In genomic region chr7:123748734-123749536, GRCh38 we compare ENCODE assay signal across 8 cellular contexts. TPM values are rescaled to one million over a fixed set of nuclear protein-coding genes. Genes with fewer than 3 reads are reported as not detected.
DNase-seq lines count a peak whose midpoint lies in the region; ATAC-seq and TF ChIP-seq lines count a peak whose summit lies in the region.

TSS of gene WASL (minus strand) at chr7:123749003. CDS start at chr7:123748734, 269 bp downstream.

- no peaks in the 10 kb centered on the region for H3K36me3 Mint-ChIP-seq in naive B cell
- H3K36me3 Mint-ChIP-seq in stimulated activated effector memory CD8-positive, alpha-beta T cell treated with anti-CD3 and anti-CD28 coated beads, Interleukin-12 subunit alpha, Interleukin-12 subunit beta, amount 100 ng/mL, for 72 hours = peaks cover 28% of the 10 kb centered on the region

- no peaks in the 10 kb centered on the region for H3K27me3 ChIP-seq in Panc1 (ENCODE audit: control insufficient read depth, insufficient read depth, low read length)

- H3K27me3 Mint-ChIP-seq in naive B cell = no peaks in the 10 kb centered on the region

- peaks cover 40 to 50% (median 48%) of the 10 kb centered on the region in 3 donors for H3K4me1 Mint-ChIP-seq in naive B cell
- H3K4me1 Mint-ChIP-seq in stimulated activated effector memory CD8-positive, alpha-beta T cell treated with anti-CD3 and anti-CD28 coated beads, Interleukin-12 subunit alpha, Interleukin-12 subunit beta, amount 100 ng/mL, for 72 hours = peaks cover 48% of the 10 kb centered on the region

- no peaks in the 10 kb centered on the region for H3K9me3 ChIP-seq in Panc1 (ENCODE audit: control insufficient read depth, insufficient read depth, low read depth, low read length)

- no peaks in the 10 kb centered on the region for H3K9me3 Mint-ChIP-seq in naive B cell
- no peaks in the 10 kb centered on the region for H3K9me3 Mint-ChIP-seq in stimulated activated effector memory CD8-positive, alpha-beta T cell treated with anti-CD3 and anti-CD28 coated beads, Interleukin-12 subunit alpha, Interleukin-12 subunit beta, amount 100 ng/mL, for 72 hours

- intact Hi-C loops in Panc1 (cut with micrococcal nuclease; ENCODE audit: unreplicated experiment) = no loop called here

- peaks cover 4% of the 10 kb centered on the region; the same call in 1 of the 2 replicates for H3K36me3 ChIP-seq in Panc1 (ENCODE audit: control insufficient read depth, insufficient read depth, low read length)

- BruUV-seq in Panc1 (replicated peaks; lab: Mats Ljungman, UMichigan) = no TSS peak

- peak within 1 kb of the TSS; percentile 97 for H3K27ac ChIP-seq in Panc1 (ENCODE audit: low read length)

- peak; percentile 78 for ATAC-seq in GM21723 (IDR thresholded peaks at IDR 0.05; ENCODE audit: unreplicated experiment)
- ATAC-seq in Panc1 = peak; percentile 94
- ATAC-seq in naive B cell (ENCODE audit: low read depth in 2 of 2) = peak; percentile 81
- peak; percentile 88 for ATAC-seq in stimulated activated effector memory CD8-positive, alpha-beta T cell treated with anti-CD3 and anti-CD28 coated beads, Interleukin-12 subunit alpha, Interleukin-12 subunit beta, amount 100 ng/mL, for 72 hours

- DNase-seq in DMS79 (lab: John Stamatoyannopoulos, UW) = peak; percentile 74
- DNase-seq in KBM-7 = peak; percentile 93
- no peak for DNase-seq in Panc1 (ENCODE audit: low read depth, low spot score)
- DNase-seq in activated T-helper 1 cell treated with anti-CD3 and anti-CD28 coated beads, Interleukin-2, amount 50 U/mL, for 16 hours (ENCODE audit: low read depth in 1 of 2, low spot score in 1 of 2) = peak; percentile 75 to 82
- DNase-seq in fibroblast of gingiva (ENCODE audit: low read depth) = peak; percentile 94
- peak; percentile 91 for DNase-seq in naive B cell
- DNase-seq in stimulated activated effector memory CD8-positive, alpha-beta T cell treated with anti-CD3 and anti-CD28 coated beads, Interleukin-12 subunit alpha, Interleukin-12 subunit beta, amount 100 ng/mL, for 72 hours (ENCODE audit: low spot score in 2 of 2) = peak; percentile 84 to 96

- POLR2A ChIA-PET in Panc1 (lab: Charles Lee) = interaction anchor here (0.6 kb wide), 2 partner anchors 191 to 232 kb away, joined by 4 read pairs; no protein-coding TSS in a partner anchor

- CTCF ChIA-PET in Panc1 (lab: Charles Lee) = no interaction called here

- in situ Hi-C loops in KBM-7 (cut with MboI; ENCODE audit: low pct_unique_long_range_greater_than_20kb, low sequenced_read_pairs) (no loop called here), Panc1 (cut with HindIII; ENCODE audit: low pct_unique_long_range_greater_than_20kb, low sequenced_read_pairs) (no loop called here)

- peak within 1 kb of the TSS; percentile 76 to 98 for H3K4me3 ChIP-seq in Panc1 (ENCODE audit: low read depth in 2 of 2, low read length in 2 of 2)

- peak within 1 kb of the TSS; percentile 76 to 97 (median 94) for H3K4me3 Mint-ChIP-seq in naive B cell
- H3K4me3 Mint-ChIP-seq in stimulated activated effector memory CD8-positive, alpha-beta T cell treated with anti-CD3 and anti-CD28 coated beads, Interleukin-12 subunit alpha, Interleukin-12 subunit beta, amount 100 ng/mL, for 72 hours = peak within 1 kb of the TSS; percentile 94

- no peak for TF ChIP-seq CTCF in Panc1 (IDR thresholded peaks at IDR 0.05)

- peaks cover 23% of the 10 kb centered on the region for H3K4me1 ChIP-seq in Panc1 (ENCODE audit: control insufficient read depth, insufficient read depth, low read length)

- peak within 1 kb of the TSS; percentile 90 to 96 (median 93) for H3K27ac Mint-ChIP-seq in naive B cell
- peak within 1 kb of the TSS; percentile 92 for H3K27ac Mint-ChIP-seq in stimulated activated effector memory CD8-positive, alpha-beta T cell treated with anti-CD3 and anti-CD28 coated beads, Interleukin-12 subunit alpha, Interleukin-12 subunit beta, amount 100 ng/mL, for 72 hours

RNA-seq across cellular contexts. Expression of gene WASL, which starts in this region (rescaled TPM):
- 29.6 TPM for total RNA-seq in Panc1 (2021; ENCODE audit: unreplicated experiment)
- 14.9 TPM for polyA plus RNA-seq in Panc1 (2012; ENCODE audit: insufficient read length)
- polyA plus RNA-seq in naive B cell (ENCODE audit: low read depth in 6 of 6) = 1 to 10 TPM in 5 of 6 donors, under 1 TPM in 1; 0.63 to 3.9 (median 3.3) TPM
